In genomic region chr1:24705260-24706073, GRCh38 we compare ENCODE assay signal across 8 cellular contexts. TPM values are rescaled to one million over a fixed set of nuclear protein-coding genes. Genes with fewer than 3 reads are reported as not detected.
A peak's percentile ranks its signal among the peaks of the same experiment; 100 is the strongest.
DNase-seq lines count a peak whose midpoint lies in the region; ATAC-seq and TF ChIP-seq lines count a peak whose summit lies in the region.

No MANE protein-coding gene starts in this region.

- peak overlapping the region; percentile 95 for H3K27ac Mint-ChIP-seq in progenitor cell of endocrine pancreas

- H3K27me3 Mint-ChIP-seq in progenitor cell of endocrine pancreas: no peaks in the 10 kb centered on the region

- no peak overlapping the region for H3K4me3 ChIP-seq in astrocyte of the spinal cord (ENCODE audit: low read depth, low read length)

- H3K4me3 Mint-ChIP-seq in progenitor cell of endocrine pancreas (ENCODE audit: low read depth): peak overlapping the region; percentile 62

- in situ Hi-C loops in G401 (cut with HindIII; ENCODE audit: low sequenced_read_pairs) (no loop called here), astrocyte of the spinal cord (cut with HindIII; ENCODE audit: low sequenced_read_pairs) (no loop called here)

- H3K4me1 Mint-ChIP-seq in progenitor cell of endocrine pancreas (ENCODE audit: low read depth): peaks cover 10% of the 10 kb centered on the region

- no peaks in the 10 kb centered on the region for H3K9me3 Mint-ChIP-seq in progenitor cell of endocrine pancreas (ENCODE audit: low read depth)

- DNase-seq in G401 (ENCODE audit: low spot score) (peak; percentile 44), HT-29 (ENCODE audit: low spot score) (peak; percentile 96), NOMO-1 treated with dmso at 0.1 percent for 144 hours (lab: John Stamatoyannopoulos, UW; ENCODE audit: unreplicated experiment) (peak; percentile 20), astrocyte of the spinal cord (ENCODE audit: low read depth, low spot score) (peak; percentile 96), hepatic stellate cell (ENCODE audit: low spot score) (peak; percentile 56), progenitor cell of endocrine pancreas (ENCODE audit: low spot score, unreplicated experiment) (peak; percentile 67)

- ATAC-seq in GM21360 (IDR thresholded peaks at IDR 0.05; ENCODE audit: unreplicated experiment) (no peak), GM21528 (IDR thresholded peaks at IDR 0.05; ENCODE audit: low FRiP score, unreplicated experiment) (no peak)

- H3K36me3 Mint-ChIP-seq in progenitor cell of endocrine pancreas (ENCODE audit: insufficient read depth): no peaks in the 10 kb centered on the region

- TF ChIP-seq CTCF in astrocyte of the spinal cord (IDR thresholded peaks at IDR 0.05; ENCODE audit: low read depth, low read length): no peak
- no peak for TF ChIP-seq CTCF in progenitor cell of endocrine pancreas (IDR thresholded peaks at IDR 0.05; ENCODE audit: unreplicated experiment)

RNA-seq across cellular contexts. Expression of gene CLIC4, which starts 39.8 kb away (rescaled TPM):
- 111 and 171 TPM in 2 replicates for total RNA-seq in G401 (2014; rRNA removed; shearing (Covaris generic))
- total RNA-seq in HT-29 (2014; rRNA removed; shearing (Covaris generic)): 22.5 and 22.6 TPM in 2 replicates
- total RNA-seq in progenitor cell of endocrine pancreas: 90.4 TPM in 2 replicates

Comparison
In these comparisons a context has a peak if more than half of its experiments do, and no peak if none do; other contexts are left out.
1. DNase-seq: peak in every context shown above with its lines; median percentile 96 in HT-29; 96 in astrocyte of the spinal cord; 67 in progenitor cell of endocrine pancreas; 56 in hepatic stellate cell; 44 in G401; 20 in NOMO-1 treated with dmso at 0.1 percent for 144 hours.